ENCODE assay signal across 19 cellular contexts in the genomic region with DNA sequence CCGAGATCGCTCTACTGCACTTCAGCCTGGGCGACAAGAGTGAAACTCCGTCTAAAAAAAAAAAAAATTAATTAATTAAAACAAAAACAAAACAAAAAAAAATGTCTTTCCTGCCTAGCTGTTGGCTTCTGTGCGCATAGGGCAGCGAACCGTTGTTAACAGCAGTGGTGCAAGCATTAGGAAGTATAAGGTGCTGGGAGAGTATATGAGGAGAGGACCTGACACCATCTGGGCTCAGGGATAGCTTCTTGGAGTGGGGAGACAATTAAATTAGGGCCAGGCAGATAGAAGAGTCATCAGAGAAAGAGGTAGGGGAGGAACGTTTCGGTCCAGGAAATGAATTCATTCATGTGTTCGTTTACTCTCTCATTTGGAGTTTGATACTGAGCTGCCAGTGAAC. TPM values are rescaled to one million over a fixed set of nuclear protein-coding genes. Genes with fewer than 3 reads are reported as not detected.
DNase-seq lines count a peak whose midpoint lies in the region; ATAC-seq, FAIRE-seq and TF ChIP-seq lines count a peak whose summit lies in the region.
"Had no signal": no experiment of that assay in that cellular context is flagged by ENCODE, and none has a peak within 500 bp of the region (broad histone marks: within the 10 kb centered on the region; RNA-seq: fewer than 3 reads in every experiment).

No MANE protein-coding gene starts in this region.

- H3K4me1 ChIP-seq in K562 (replicated peaks in 1 of 2; ENCODE audit: control insufficient read depth in 2 of 2, insufficient read depth in 2 of 2, low read length in 2 of 2) (no peaks in the 10 kb centered on the region; a peak in 1 of 5 replicates), spleen (no peaks in the 10 kb centered on the region)
- H3K4me1 ChIP-seq: A549, BE2C, Caco-2 had no signal

- in situ Hi-C loops in K562 (cut with MboI): no loop called here

- intact Hi-C loops in K562 (cut with micrococcal nuclease) (no loop called here), spleen (cut with DNase I; ENCODE audit: low total_unique reads) (loop anchor here (10.0 kb wide), 1 partner anchor 46 kb away; the partner anchor contains the start of gene EZH2)

- H3K36me3 Mint-ChIP-seq in activated naive CD4-positive, alpha-beta T cell treated with anti-CD3 and anti-CD28 coated beads, Interleukin-2, amount 50 U/mL, for 24 hours: peaks cover 5% of the 10 kb centered on the region
- peaks cover 5% of the 10 kb centered on the region for H3K36me3 Mint-ChIP-seq in activated naive CD4-positive, alpha-beta T cell treated with anti-CD3 and anti-CD28 coated beads, Interleukin-2, amount 10 ng/mL, durations not matched to agents 7 days and 5 days

- TF ChIP-seq RAD21 in K562 (CRISPR knock-in tag; conservative IDR thresholded peaks at IDR 0.05 in 1 of 2, IDR thresholded peaks at IDR 0.05 in 1 of 2): no peak

- H3K9me1 ChIP-seq in K562 (ENCODE audit: control insufficient read depth, insufficient read depth, low read length): no peaks in the 10 kb centered on the region

- H3K4me2 ChIP-seq in K562 (ENCODE audit: insufficient read depth, low read length): no peak overlapping the region
- H3K4me2 ChIP-seq: A549 had no signal

- no peak for TF ChIP-seq EP300 in K562 (IDR thresholded peaks at IDR 0.05; ENCODE audit: low read length)

- no peaks in the 10 kb centered on the region for H3K79me2 ChIP-seq in K562 (ENCODE audit: control insufficient read depth, insufficient read depth, low read length)

- H3K27me3 ChIP-seq in K562 (ENCODE audit: control insufficient read depth in 2 of 2, insufficient read depth in 2 of 2, low read length in 2 of 2): no peaks in the 10 kb centered on the region
- no peaks in the 10 kb centered on the region for H3K27me3 ChIP-seq in spleen (replicated peaks in 1 of 7)
- H3K27me3 ChIP-seq: BE2C had no signal

- no peaks in the 10 kb centered on the region for H3K9me3 ChIP-seq in K562 (replicated peaks; ENCODE audit: control insufficient read depth, insufficient read depth, low read depth, low read length)
- H3K9me3 ChIP-seq in spleen: no peaks in the 10 kb centered on the region
- H3K9me3 ChIP-seq: A549, BE2C, Caco-2 had no signal

- no peak for ATAC-seq in stimulated activated naive CD8-positive, alpha-beta T cell treated with anti-CD3 and anti-CD28 coated beads, Interleukin-15, Interleukin-2, amounts not matched to agents 100 U/mL and 50 U/mL, for 24 hours
- ATAC-seq in stimulated activated naive CD8-positive, alpha-beta T cell treated with anti-CD3 and anti-CD28 coated beads, Interleukin-15, amount 100 ng/mL, for 72 hours: no peak
- ATAC-seq in K562: no peak
- ATAC-seq: A549, HCT116 had no signal

- H4K20me1 ChIP-seq in K562 (replicated peaks; ENCODE audit: control insufficient read depth, insufficient read depth, low read length): no peaks in the 10 kb centered on the region

- no peaks in the 10 kb centered on the region for H3K9me3 Mint-ChIP-seq in activated naive CD4-positive, alpha-beta T cell treated with anti-CD3 and anti-CD28 coated beads, Interleukin-2, amount 50 U/mL, for 24 hours
- H3K9me3 Mint-ChIP-seq in activated naive CD4-positive, alpha-beta T cell treated with anti-CD3 and anti-CD28 coated beads, Interleukin-2, amount 10 ng/mL, durations not matched to agents 7 days and 5 days: no peaks in the 10 kb centered on the region
- no peaks in the 10 kb centered on the region for H3K9me3 Mint-ChIP-seq in stimulated activated naive CD8-positive, alpha-beta T cell treated with anti-CD3 and anti-CD28 coated beads, Interleukin-15, amount 100 ng/mL, for 72 hours
- H3K9me3 Mint-ChIP-seq: CD8-positive, alpha-beta memory T cell had no signal

- TF ChIP-seq POLR2A in K562 (conservative IDR thresholded peaks at IDR 0.05): no peak
- TF ChIP-seq POLR2A in spleen (IDR thresholded peaks at IDR 0.05): no peak

- H3K36me3 ChIP-seq in K562 (ENCODE audit: control insufficient read depth, insufficient read depth, low read length): no peaks in the 10 kb centered on the region
- no peaks in the 10 kb centered on the region for H3K36me3 ChIP-seq in spleen
- H3K36me3 ChIP-seq: BE2C had no signal

- no peak overlapping the region for H3K9ac ChIP-seq in K562 (ENCODE audit: insufficient read depth in 1 of 2, low read depth in 2 of 2, low read length in 2 of 2)
- H3K9ac ChIP-seq: GM23248 had no signal

- POLR2A ChIA-PET in K562 (lab: Yijun Ruan, JAX): interaction anchor here (1.4 to 2.5 kb wide), 2 partner anchors 9 to 11 kb away, joined by 6 to 16 read pairs; no protein-coding TSS in a partner anchor

- no peak for FAIRE-seq in K562 (lab: Jason Lieb, UNC)
- FAIRE-seq: A549, H54 had no signal

- CTCF ChIA-PET in activated naive CD4-positive, alpha-beta T cell treated with anti-CD3 and anti-CD28 coated beads, Interleukin-2, amount 10 ng/mL, durations not matched to agents 7 days and 5 days (lab: Charles Lee): interaction anchor here (1.0 to 1.7 kb wide), 2 partner anchors 11 to 17 kb away, joined by 3 to 4 read pairs; no protein-coding TSS in a partner anchor
- CTCF ChIA-PET in K562 (lab: Yijun Ruan, JAX; ENCODE audit: low intra/inter-chr PET ratio): interaction anchor here (0.6 kb wide), 1 partner anchor 23 kb away, joined by 3 read pairs; no protein-coding TSS in a partner anchor

- TF ChIP-seq CTCF in K562 (IDR thresholded peaks at IDR 0.05 in 2 of 3, conservative IDR thresholded peaks at IDR 0.05 in 1 of 3; ENCODE audit: insufficient read depth in 2 of 3, low read depth in 1 of 3, low read length in 3 of 3) (no peak), spleen (IDR thresholded peaks at IDR 0.05 in 8 of 11, conservative IDR thresholded peaks at IDR 0.05 in 3 of 11) (no peak)

- WGBS in K562 (ENCODE audit: insufficient coverage, low coverage, missing lambda C conversion rate): 64% methylated on average over 10 of the region's 10 CpGs
- WGBS in spleen, 5 donors: 79 to 89% (median 83%) methylated on average over 10 of the region's 10 CpGs

- H3K4me1 Mint-ChIP-seq in activated naive CD4-positive, alpha-beta T cell treated with anti-CD3 and anti-CD28 coated beads, Interleukin-2, amount 50 U/mL, for 24 hours: peaks cover 47% of the 10 kb centered on the region
- H3K4me1 Mint-ChIP-seq in activated naive CD4-positive, alpha-beta T cell treated with anti-CD3 and anti-CD28 coated beads, Interleukin-2, amount 10 ng/mL, durations not matched to agents 7 days and 5 days: peaks cover 22% of the 10 kb centered on the region
- peaks cover 57% of the 10 kb centered on the region for H3K4me1 Mint-ChIP-seq in stimulated activated naive CD8-positive, alpha-beta T cell treated with anti-CD3 and anti-CD28 coated beads, Interleukin-15, amount 100 ng/mL, for 72 hours

- H3K27me3 Mint-ChIP-seq in activated naive CD4-positive, alpha-beta T cell treated with anti-CD3 and anti-CD28 coated beads, Interleukin-2, amount 50 U/mL, for 24 hours: no peaks in the 10 kb centered on the region
- H3K27me3 Mint-ChIP-seq in activated naive CD4-positive, alpha-beta T cell treated with anti-CD3 and anti-CD28 coated beads, Interleukin-2, amount 10 ng/mL, durations not matched to agents 7 days and 5 days: no peaks in the 10 kb centered on the region
- no peaks in the 10 kb centered on the region for H3K27me3 Mint-ChIP-seq in stimulated activated naive CD8-positive, alpha-beta T cell treated with anti-CD3 and anti-CD28 coated beads, Interleukin-15, amount 100 ng/mL, for 72 hours
- H3K27me3 Mint-ChIP-seq: CD8-positive, alpha-beta memory T cell had no signal

- H3K27ac ChIP-seq in K562 (ENCODE audit: extremely low read depth, low read depth, low read length) (no peak overlapping the region), spleen (no peak overlapping the region)
- H3K27ac ChIP-seq: A549, C4-2B, GM23248, HL-60 had no signal

- H3K27ac Mint-ChIP-seq in activated naive CD4-positive, alpha-beta T cell treated with anti-CD3 and anti-CD28 coated beads, Interleukin-2, amount 50 U/mL, for 24 hours: peak overlapping the region; percentile 39
- no peak overlapping the region for H3K27ac Mint-ChIP-seq in activated naive CD4-positive, alpha-beta T cell treated with anti-CD3 and anti-CD28 coated beads, Interleukin-2, amount 10 ng/mL, durations not matched to agents 7 days and 5 days
- no peak overlapping the region for H3K27ac Mint-ChIP-seq in stimulated activated naive CD8-positive, alpha-beta T cell treated with anti-CD3 and anti-CD28 coated beads, Interleukin-15, amount 100 ng/mL, for 72 hours

- DNase-seq in activated naive CD4-positive, alpha-beta T cell treated with anti-CD3 and anti-CD28 coated beads, Interleukin-2, amount 10 ng/mL, durations not matched to agents 7 days and 5 days: no peak
- DNase-seq in stimulated activated naive CD8-positive, alpha-beta T cell treated with anti-CD3 and anti-CD28 coated beads, Interleukin-15, Interleukin-2, amounts not matched to agents 100 U/mL and 50 U/mL, for 24 hours: peak; percentile 2
- no peak for DNase-seq in stimulated activated naive CD8-positive, alpha-beta T cell treated with anti-CD3 and anti-CD28 coated beads, Interleukin-15, amount 100 ng/mL, for 72 hours
- no peak for DNase-seq in K562 (ENCODE audit: extremely low read depth in 1 of 4, low spot score in 3 of 4)
- DNase-seq in spleen: peak; percentile 1
- DNase-seq in GF-D8 (lab: John Stamatoyannopoulos, UW): no peak
- DNase-seq in stimulated activated naive CD4-positive, alpha-beta T cell treated with Interleukin-2 at 50 U/mL for 16 hours (lab: John Stamatoyannopoulos, UW): no peak
- DNase-seq: BE2C; Caco-2; CD8-positive, alpha-beta memory T cell; DND-41; GDM1; GM23248 had no signal

- H2AFZ ChIP-seq in K562 (ENCODE audit: low read depth, low read length): no peak overlapping the region
- H2AFZ ChIP-seq: GM23248 had no signal

- H3K4me3 ChIP-seq in K562 (no peak overlapping the region), spleen (no peak overlapping the region)
- H3K4me3 ChIP-seq: A549, GM23248 had no signal

- no peak overlapping the region for H3K4me3 Mint-ChIP-seq in activated naive CD4-positive, alpha-beta T cell treated with anti-CD3 and anti-CD28 coated beads, Interleukin-2, amount 50 U/mL, for 24 hours
- H3K4me3 Mint-ChIP-seq in activated naive CD4-positive, alpha-beta T cell treated with anti-CD3 and anti-CD28 coated beads, Interleukin-2, amount 10 ng/mL, durations not matched to agents 7 days and 5 days: no peak overlapping the region
- no peak overlapping the region for H3K4me3 Mint-ChIP-seq in stimulated activated naive CD8-positive, alpha-beta T cell treated with anti-CD3 and anti-CD28 coated beads, Interleukin-15, amount 100 ng/mL, for 72 hours
- H3K4me3 Mint-ChIP-seq: CD8-positive, alpha-beta memory T cell had no signal

- no TSS peak for BruUV-seq in K562 (replicated peaks; lab: Mats Ljungman, UMichigan)

RNA-seq across cellular contexts. Expression of gene EZH2, which starts 46.2 kb away (rescaled TPM):
- 140 and 431 TPM in 2 replicates for total RNA-seq in K562 (2011; cell fraction: chromatin; rRNA removed; ENCODE audit: low replicate concordance)
- 73.7 and 105 TPM in 2 replicates for total RNA-seq in K562 (2011; cell fraction: nucleolus; rRNA removed)
- total RNA-seq in K562 (2011; cell fraction: nucleoplasm; rRNA removed): 141 and 150 TPM in 2 replicates
- total RNA-seq in K562 (2014; rRNA removed): 93.8 and 109 TPM in 2 replicates
- 98.6 and 116 TPM in 2 replicates for total RNA-seq in K562 (2014; rRNA removed; fragmentation: Illumina TruSeq; extraction: Trizol)
- total RNA-seq in K562 (2015; rRNA removed; fragmentation: Illumina TruSeq; extraction: Trizol): 82.7 and 88.5 TPM in 2 replicates
- total RNA-seq in K562 (2021): 109 and 118 TPM in 2 replicates
- 172 and 175 TPM in 2 replicates for polyA plus RNA-seq in K562 (2011; rRNA removed)
- 52.3 and 86.8 TPM in 2 replicates for polyA plus RNA-seq in K562 (2011; cell fraction: cytosol; rRNA removed)
- polyA plus RNA-seq in K562 (2011; cell fraction: nucleus; rRNA removed): 308 and 479 TPM in 2 replicates
- polyA plus RNA-seq in K562 (2012): 96.3 and 101 TPM in 2 replicates
- 146 and 170 TPM in 2 replicates for polyA plus RNA-seq in K562 (2014; fragmentation: Illumina TruSeq; extraction: Trizol)
- 10 to 100 TPM; 48.7 to 63.0 TPM for polyA plus RNA-seq in K562 (2014; fragmentation: Nextera tagmentation; extraction: Ambion mirVana)
- 137 and 157 TPM in 2 replicates for polyA plus RNA-seq in K562 (2014; rRNA removed)
- 123 and 134 TPM in 2 replicates for polyA minus RNA-seq in K562 (2011; rRNA and poly(A)+ RNA removed)
- polyA minus RNA-seq in K562 (2011; cell fraction: cytosol; rRNA and poly(A)+ RNA removed): 54.2 and 59.2 TPM in 2 replicates
- 83.7 and 175 TPM in 2 replicates for polyA minus RNA-seq in K562 (2011; cell fraction: nucleus; rRNA and poly(A)+ RNA removed)
- 10 to 100 TPM in 3 of 7 donors, 1 to 10 TPM in 4; 6.0 to 14.5 (median 9.8) TPM for total RNA-seq in spleen
- 1 to 10 TPM; 5.0 to 7.1 (median 5.7) TPM for polyA plus RNA-seq in spleen

Comparison
In these comparisons a context has a peak if more than half of its experiments do, and no peak if none do; other contexts are left out.
1. DNase-seq: peak in stimulated activated naive CD8-positive, alpha-beta T cell treated with anti-CD3 and anti-CD28 coated beads, Interleukin-15, Interleukin-2, amounts not matched to agents 100 U/mL and 50 U/mL, for 24 hours (single experiment) and spleen (single experiment); none in activated naive CD4-positive, alpha-beta T cell treated with anti-CD3 and anti-CD28 coated beads, Interleukin-2, amount 10 ng/mL, durations not matched to agents 7 days and 5 days (single experiment), stimulated activated naive CD8-positive, alpha-beta T cell treated with anti-CD3 and anti-CD28 coated beads, Interleukin-15, amount 100 ng/mL, for 72 hours (0 of 2), K562 (0 of 4), GF-D8 (single experiment) and stimulated activated naive CD4-positive, alpha-beta T cell treated with Interleukin-2 at 50 U/mL for 16 hours (single experiment).
2. RNA of gene EZH2, which starts 46.2 kb away (total RNA-seq): 73.7 to 431 TPM in K562; 6.0 to 14.5 TPM in spleen; every median in the first group is over 4 times any median in the second.